In the genomic region with DNA sequence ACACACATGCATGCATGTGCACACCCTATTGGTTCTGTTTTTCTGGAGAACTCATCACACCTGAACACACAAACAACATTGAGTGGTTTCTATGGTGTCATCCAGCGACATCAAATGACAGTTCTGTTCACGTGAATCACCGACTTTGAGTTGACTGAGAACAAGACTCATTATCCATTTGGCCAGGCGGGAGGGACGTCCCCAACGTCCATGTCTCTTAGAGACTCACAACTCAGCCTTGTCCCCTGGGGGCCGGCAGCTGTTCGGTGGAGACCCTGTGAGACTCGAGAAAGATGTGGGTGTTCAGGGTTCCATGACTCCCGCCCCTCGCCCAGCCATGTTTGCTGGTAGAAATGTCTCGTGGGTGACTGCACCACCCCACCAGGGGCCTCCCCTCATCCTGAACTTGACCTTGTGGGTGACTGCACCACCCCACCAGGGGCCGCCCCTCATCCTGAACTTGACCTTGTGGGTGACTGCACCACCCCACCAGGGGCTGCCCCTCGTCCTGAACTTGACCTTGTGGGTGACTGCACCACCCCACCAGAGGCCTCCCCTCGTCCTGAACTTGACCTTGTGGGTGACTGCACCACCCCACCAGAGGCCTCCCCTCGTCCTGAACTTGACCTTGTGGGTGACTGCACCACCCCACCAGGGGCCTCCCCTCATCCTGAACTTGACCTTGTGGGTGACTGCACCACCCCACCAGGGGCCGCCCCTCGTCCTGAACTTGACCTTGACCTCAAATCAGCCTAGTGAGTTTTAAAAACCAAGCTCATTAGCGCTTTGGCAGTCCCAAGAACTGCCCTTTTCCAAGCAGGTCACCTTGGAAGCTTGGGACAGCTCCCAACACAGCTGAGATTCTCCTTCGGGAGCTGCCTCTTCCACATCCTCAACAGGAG, we compare ENCODE assay signal across 7 cellular contexts.
DNase-seq lines count a peak whose midpoint lies in the region; ATAC-seq, FAIRE-seq and TF ChIP-seq lines count a peak whose summit lies in the region.
"Not testable (repeated sequence)": the region's sequence is repeated elsewhere in the genome, so short reads cannot be mapped to it uniquely, and the experiment has no call there.

No MANE protein-coding gene starts in this region.

- ATAC-seq in GM19463 (IDR thresholded peaks at IDR 0.05; ENCODE audit: unreplicated experiment), result peak; percentile 88
- peak; percentile 82 for ATAC-seq in GM21786 (IDR thresholded peaks at IDR 0.05; ENCODE audit: unreplicated experiment)
- peak; percentile 73 for ATAC-seq in HG02938 (IDR thresholded peaks at IDR 0.05; ENCODE audit: unreplicated experiment)
- peak; percentile 48 for ATAC-seq in HG03439 (IDR thresholded peaks at IDR 0.05; ENCODE audit: unreplicated experiment)
- peak; percentile 91 to 92 for ATAC-seq in stimulated activated naive B cell treated with anti-CD40 and anti-IgM and Interleukin-4, amounts not matched to agents 10 μg/mL and 1 μg/mL and 100 μg/mL, for 72 hours (replicated peaks)

- TF ChIP-seq CTCF in GM13976 (IDR thresholded peaks at IDR 0.05; ENCODE audit: borderline replicate concordance, control extremely low read depth, extremely low read depth, insufficient read depth, missing control alignments); kidney (IDR thresholded peaks at IDR 0.05; ENCODE audit: borderline replicate concordance, extremely low read depth, insufficient read depth): not testable (repeated sequence)

- H3K9me3 ChIP-seq in kidney (ENCODE audit: control insufficient read depth in 1 of 2, low read length in 2 of 2), result not testable (repeated sequence)

- DNase-seq in GM13976 (ENCODE audit: low spot score) (peak; percentile 34), kidney (peak; percentile 43)
- DNase-seq in stimulated activated naive B cell treated with anti-CD40 and anti-IgM and Interleukin-4, amounts not matched to agents 10 μg/mL and 1 μg/mL and 100 μg/mL, for 72 hours, result peak; percentile 76

- not testable (repeated sequence) for H3K9ac ChIP-seq in kidney (ENCODE audit: low read length in 2 of 2)

- in situ Hi-C loops in GM13976 (cut with MboI; ENCODE audit: low sequenced_read_pairs, unreplicated experiment), result not testable (repeated sequence)

- H3K36me3 Mint-ChIP-seq in stimulated activated naive B cell treated with anti-CD40 and anti-IgM and Interleukin-4, amounts not matched to agents 10 μg/mL and 1 μg/mL and 100 μg/mL, for 72 hours, result not testable (repeated sequence)

- not testable (repeated sequence) for FAIRE-seq in kidney (lab: Jason Lieb, UNC)

- peaks cover 9 to 13% of the 10 kb centered on the region in 2 donors for H3K36me3 ChIP-seq in kidney (ENCODE audit: control insufficient read depth in 1 of 2, insufficient read depth in 2 of 2, low read length in 2 of 2)

- peaks cover 0 to 12% of the 10 kb centered on the region in 2 donors for H3K4me1 Mint-ChIP-seq in stimulated activated naive B cell treated with anti-CD40 and anti-IgM and Interleukin-4, amounts not matched to agents 10 μg/mL and 1 μg/mL and 100 μg/mL, for 72 hours

- H3K27ac ChIP-seq in kidney (ENCODE audit: low read depth in 2 of 2, low read length in 2 of 2), result not testable (repeated sequence)

- not testable (repeated sequence) for H3K4me3 Mint-ChIP-seq in stimulated activated naive B cell treated with anti-CD40 and anti-IgM and Interleukin-4, amounts not matched to agents 10 μg/mL and 1 μg/mL and 100 μg/mL, for 72 hours

- not testable (repeated sequence) for H3K4me1 ChIP-seq in kidney (ENCODE audit: control insufficient read depth in 1 of 2, insufficient read depth in 1 of 2, low read depth in 1 of 2, low read length in 2 of 2)

- H3K4me3 ChIP-seq in kidney (ENCODE audit: low read length in 2 of 2), result not testable (repeated sequence)

- H3K27ac Mint-ChIP-seq in stimulated activated naive B cell treated with anti-CD40 and anti-IgM and Interleukin-4, amounts not matched to agents 10 μg/mL and 1 μg/mL and 100 μg/mL, for 72 hours, result peak overlapping the region; percentile 62

- H3K27me3 Mint-ChIP-seq in stimulated activated naive B cell treated with anti-CD40 and anti-IgM and Interleukin-4, amounts not matched to agents 10 μg/mL and 1 μg/mL and 100 μg/mL, for 72 hours, result peaks cover 10 to 20% of the 10 kb centered on the region in 2 donors

- intact Hi-C loops in kidney (cut with DNase I), result not testable (repeated sequence)

- not testable (repeated sequence) for H3K9me3 Mint-ChIP-seq in stimulated activated naive B cell treated with anti-CD40 and anti-IgM and Interleukin-4, amounts not matched to agents 10 μg/mL and 1 μg/mL and 100 μg/mL, for 72 hours
